ENCODE assay signal across 17 cellular contexts in the genomic region with DNA sequence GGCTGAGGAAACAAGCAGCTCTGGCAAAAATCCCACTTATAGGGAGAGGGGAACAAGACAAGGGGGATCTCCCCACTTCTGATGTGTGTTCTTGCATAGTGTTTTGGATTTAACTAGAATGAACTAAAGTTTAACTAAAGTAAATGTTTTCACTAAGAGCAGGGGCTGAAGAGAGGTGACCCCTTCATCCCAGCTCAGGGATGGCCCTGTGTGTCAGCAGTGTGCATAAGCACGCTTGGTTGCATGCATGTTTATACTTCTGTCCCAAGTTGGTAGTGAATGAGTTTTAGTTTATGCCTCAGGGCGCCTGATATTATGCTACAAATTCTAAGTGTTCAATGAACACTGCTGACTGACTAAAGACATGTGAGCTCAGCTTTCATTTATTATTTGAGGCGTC.
DNase-seq lines count a peak whose midpoint lies in the region; ATAC-seq and TF ChIP-seq lines count a peak whose summit lies in the region.
"Had no signal": no experiment of that assay in that cellular context is flagged by ENCODE, and none has a peak within 500 bp of the region (broad histone marks: within the 10 kb centered on the region; RNA-seq: fewer than 3 reads in every experiment).

No MANE protein-coding gene starts in this region.

- TF ChIP-seq POLR2A in thyroid gland (IDR thresholded peaks at IDR 0.05), result no peak

- TF ChIP-seq CTCF in epithelial cell of proximal tubule (conservative IDR thresholded peaks at IDR 0.05; ENCODE audit: low read depth, low read length) (no peak), liver (IDR thresholded peaks at IDR 0.05; ENCODE audit: low read depth, low read length, missing input control) (no peak), thyroid gland (IDR thresholded peaks at IDR 0.05) (no peak)

- H3K27ac ChIP-seq in SK-N-MC, result peak overlapping the region; percentile 76
- peak overlapping the region; percentile 39 to 44 for H3K27ac ChIP-seq in liver (ENCODE audit: low read depth in 1 of 2, low read length in 2 of 2)
- peak overlapping the region in 2 of 3 donors; percentile 43 to 46 for H3K27ac ChIP-seq in thyroid gland
- H3K27ac ChIP-seq: SJSA1 had no signal

- H3K9me3 Mint-ChIP-seq in activated naive CD4-positive, alpha-beta T cell treated with anti-CD3 and anti-CD28 coated beads, Interleukin-2, amount 50 U/mL, for 72 hours, result no peaks in the 10 kb centered on the region
- no peaks in the 10 kb centered on the region for H3K9me3 Mint-ChIP-seq in activated T-cell treated with anti-CD3 and anti-CD28 coated beads, Interleukin-2, amount 50 U/mL, for 72 hours
- H3K9me3 Mint-ChIP-seq: H9 had no signal

- H3K4me3 Mint-ChIP-seq in activated T-cell treated with anti-CD3 and anti-CD28 coated beads, Interleukin-2, amount 50 U/mL, for 72 hours, result no peak overlapping the region
- H3K4me3 Mint-ChIP-seq: CD8-positive, alpha-beta memory T cell; H9 had no signal

- no peak for ATAC-seq in activated naive CD4-positive, alpha-beta T cell treated with anti-CD3 and anti-CD28 coated beads, Interleukin-2, amount 50 U/mL, for 72 hours
- ATAC-seq in HG03025 (IDR thresholded peaks at IDR 0.05; ENCODE audit: low FRiP score, unreplicated experiment) (no peak), Right ventricle myocardium inferior (no peak)
- no peak for ATAC-seq in activated T-cell treated with anti-CD3 and anti-CD28 coated beads, Interleukin-2, amount 50 U/mL, for 72 hours (replicated peaks in 1 of 2)

- H3K9ac ChIP-seq in SK-N-MC (ENCODE audit: insufficient read length) (no peak overlapping the region), liver (ENCODE audit: low read depth in 1 of 2, low read length in 2 of 2) (no peak overlapping the region)

- no peaks in the 10 kb centered on the region for H3K36me3 ChIP-seq in SK-N-MC (ENCODE audit: insufficient read depth, low read length)
- H3K36me3 ChIP-seq in liver (ENCODE audit: control insufficient read depth in 4 of 4, insufficient read depth in 3 of 4, low read depth in 1 of 4, low read length in 3 of 4), result no peaks in the 10 kb centered on the region
- H3K36me3 ChIP-seq in thyroid gland, result no peaks in the 10 kb centered on the region
- H3K36me3 ChIP-seq: BE2C, SJSA1 had no signal

- TF ChIP-seq RAD21 in liver (IDR thresholded peaks at IDR 0.05), result no peak

- no peaks in the 10 kb centered on the region for H3K36me3 Mint-ChIP-seq in activated naive CD4-positive, alpha-beta T cell treated with anti-CD3 and anti-CD28 coated beads, Interleukin-2, amount 50 U/mL, for 72 hours
- no peaks in the 10 kb centered on the region for H3K36me3 Mint-ChIP-seq in activated T-cell treated with anti-CD3 and anti-CD28 coated beads, Interleukin-2, amount 50 U/mL, for 72 hours (ENCODE audit: insufficient read depth in 2 of 2)

- 65% methylated on average over 3 of the region's 3 CpGs for WGBS in liver
- WGBS in thyroid gland, 2 donors, result 56 to 62% methylated on average over 3 of the region's 3 CpGs

- no peaks in the 10 kb centered on the region for H3K9me3 ChIP-seq in SK-N-MC (ENCODE audit: low read depth, low read length)
- no peaks in the 10 kb centered on the region for H3K9me3 ChIP-seq in liver (ENCODE audit: control insufficient read depth in 4 of 4, low read length in 3 of 4)
- no peaks in the 10 kb centered on the region for H3K9me3 ChIP-seq in thyroid gland
- H3K9me3 ChIP-seq: BE2C, SJSA1 had no signal

- no peaks in the 10 kb centered on the region for H3K4me1 Mint-ChIP-seq in activated T-cell treated with anti-CD3 and anti-CD28 coated beads, Interleukin-2, amount 50 U/mL, for 72 hours (ENCODE audit: low read depth)
- H3K4me1 Mint-ChIP-seq: CD8-positive, alpha-beta memory T cell had no signal

- peaks cover 4 to 26% (median 21%) of the 10 kb centered on the region in 4 donors for H3K4me1 ChIP-seq in liver (ENCODE audit: control insufficient read depth in 4 of 4, insufficient read depth in 4 of 4, low read length in 3 of 4)
- peaks cover 12 to 13% of the 10 kb centered on the region in 2 donors for H3K4me1 ChIP-seq in thyroid gland
- H3K4me1 ChIP-seq: SJSA1 had no signal

- no peaks in the 10 kb centered on the region for H3K27me3 Mint-ChIP-seq in activated T-cell treated with anti-CD3 and anti-CD28 coated beads, Interleukin-2, amount 50 U/mL, for 72 hours (ENCODE audit: low read depth)

- DNase-seq in SK-N-MC (ENCODE audit: low read depth, low spot score), result peak; percentile 57
- peak; percentile 68 for DNase-seq in epithelial cell of proximal tubule (ENCODE audit: low read depth)
- DNase-seq in thyroid gland, result peak; percentile 15 to 20
- no peak for DNase-seq in activated naive CD4-positive, alpha-beta T cell treated with anti-CD3 and anti-CD28 coated beads, Interleukin-2, amount 50 U/mL, for 72 hours (ENCODE audit: low spot score in 2 of 2)
- no peak for DNase-seq in Right ventricle myocardium inferior (ENCODE audit: missing footprints)
- DNase-seq in activated T-cell treated with anti-CD3 and anti-CD28 coated beads, Interleukin-2, amount 50 U/mL, for 72 hours, result no peak
- DNase-seq: BE2C; CD8-positive, alpha-beta memory T cell; NCI-H2081; NCI-H524; NK-92 treated with Interleukin-12 subunit alpha and Interleukin-12 subunit beta, amount 100 ng/mL, for 24 hours; OCI-M1; RPMI8226 had no signal

- H3K27me3 ChIP-seq in liver (ENCODE audit: control insufficient read depth in 4 of 4, insufficient read depth in 4 of 4, low read length in 3 of 4) (no peaks in the 10 kb centered on the region), thyroid gland (no peaks in the 10 kb centered on the region)
- H3K27me3 ChIP-seq: BE2C, SJSA1 had no signal

- intact Hi-C loops in thyroid gland (cut with DNase I) (no loop called here), Right ventricle myocardium inferior (cut with DNase I) (no loop called here)

- H3K27ac Mint-ChIP-seq in activated naive CD4-positive, alpha-beta T cell treated with anti-CD3 and anti-CD28 coated beads, Interleukin-2, amount 50 U/mL, for 72 hours, result no peak overlapping the region
- no peak overlapping the region for H3K27ac Mint-ChIP-seq in activated T-cell treated with anti-CD3 and anti-CD28 coated beads, Interleukin-2, amount 50 U/mL, for 72 hours
- H3K27ac Mint-ChIP-seq: CD8-positive, alpha-beta memory T cell had no signal

- H3K4me3 ChIP-seq in SK-N-MC (peak overlapping the region; percentile 21), epithelial cell of proximal tubule (ENCODE audit: low read depth, low read length) (no peak overlapping the region), liver (ENCODE audit: low read depth in 1 of 3, low read length in 3 of 3) (no peak overlapping the region), thyroid gland (replicated peaks in 1 of 3) (no peak overlapping the region)
- H3K4me3 ChIP-seq: SJSA1 had no signal

TF ChIP-seq in liver, 16 proteins besides CTCF, POLR2A, EP300 and RAD21:
- TF ChIP-seq FOXA1 (IDR thresholded peaks at IDR 0.05), result no peak

Comparison
In these comparisons a context has a peak if more than half of its experiments do, and no peak if none do; other contexts are left out.
1. DNase-seq: peak in SK-N-MC (single experiment), epithelial cell of proximal tubule (single experiment) and thyroid gland (2 of 2); none in activated naive CD4-positive, alpha-beta T cell treated with anti-CD3 and anti-CD28 coated beads, Interleukin-2, amount 50 U/mL, for 72 hours (0 of 2), Right ventricle myocardium inferior (single experiment) and activated T-cell treated with anti-CD3 and anti-CD28 coated beads, Interleukin-2, amount 50 U/mL, for 72 hours (0 of 2).
2. Peak in every context shown above with its lines, with median percentiles within 50 percentile points of each other: H3K27ac ChIP-seq.